Comparison of ENCODE assay signal across 26 cellular contexts in genomic region chr12:103623716-103624115, GRCh38. TPM values are rescaled to one million over a fixed set of nuclear protein-coding genes. Genes with fewer than 3 reads are reported as not detected.
"Had no signal": no experiment of that assay in that cellular context is flagged by ENCODE, and none has a peak within 500 bp of the region (broad histone marks: within the 10 kb centered on the region; RNA-seq: fewer than 3 reads in every experiment).

No MANE protein-coding gene starts in this region.

- H3K4me2 ChIP-seq: hepatocyte had no signal

- H3K4me1 ChIP-seq: foreskin keratinocyte, left lung, prostate gland, upper lobe of right lung, uterus had no signal

- H3K4me3 ChIP-seq: dorsolateral prefrontal cortex, gastroesophageal sphincter, heart left ventricle, hepatocyte, left lung, prostate gland, thoracic aorta, tibial nerve, upper lobe of right lung, uterus had no signal

- H3K27ac ChIP-seq: dorsolateral prefrontal cortex, epithelial cell of prostate, foreskin keratinocyte, heart left ventricle, hepatocyte, left lung, prostate gland, thoracic aorta, tibial nerve, upper lobe of right lung, uterus had no signal

- H3K36me3 ChIP-seq: gastroesophageal sphincter, heart left ventricle, left lung, prostate gland, thoracic aorta, tibial nerve, upper lobe of right lung, uterus had no signal

- H2AFZ ChIP-seq: hepatocyte had no signal

- H3K9me3 ChIP-seq: gastroesophageal sphincter, heart left ventricle, left lung, prostate gland, thoracic aorta, tibial nerve, upper lobe of right lung, uterus had no signal

- H3K27me3 ChIP-seq: foreskin keratinocyte, gastroesophageal sphincter, heart left ventricle, hepatocyte, left lung, tibial nerve, upper lobe of right lung, uterus had no signal

- FAIRE-seq: small intestine had no signal

- H3K79me2 ChIP-seq: hepatocyte had no signal

- DNase-seq: dorsolateral prefrontal cortex; effector CD4-positive, alpha-beta T cell; heart left ventricle; left cardiac atrium; left lung; naive thymus-derived CD8-positive, alpha-beta T cell; nephron progenitor cell; nucleus accumbens; right cardiac atrium; small intestine; stimulated activated CD4-positive, alpha-beta T cell treated with anti-CD3 and anti-CD28 coated beads, Interleukin-15, amount 100 ng/mL, for 24 hours; stimulated activated CD4-positive, alpha-beta T cell treated with anti-CD3 and anti-CD28 coated beads, Interleukin-2, amount 100 ng/mL, for 48 hours; stimulated activated naive B cell treated with anti-CD40 and anti-IgM and Interleukin-4, amounts not matched to agents 10 μg/mL and 1 μg/mL and 100 μg/mL, for 72 hours; upper lobe of right lung; uterus had no signal

RNA-seq across cellular contexts. Expression of gene STAB2, which starts 36.6 kb away (rescaled TPM):
- total RNA-seq: fibroblast of lung; foreskin keratinocyte; hepatocyte; kidney epithelial cell; naive thymus-derived CD8-positive, alpha-beta T cell; osteocyte; renal cortical epithelial cell; thoracic aorta had no signal
- polyA plus RNA-seq: fibroblast of lung; foreskin keratinocyte; heart left ventricle; hepatocyte; naive thymus-derived CD8-positive, alpha-beta T cell had no signal
